1 cellular context compared by ENCODE assay signal in the genomic region with DNA sequence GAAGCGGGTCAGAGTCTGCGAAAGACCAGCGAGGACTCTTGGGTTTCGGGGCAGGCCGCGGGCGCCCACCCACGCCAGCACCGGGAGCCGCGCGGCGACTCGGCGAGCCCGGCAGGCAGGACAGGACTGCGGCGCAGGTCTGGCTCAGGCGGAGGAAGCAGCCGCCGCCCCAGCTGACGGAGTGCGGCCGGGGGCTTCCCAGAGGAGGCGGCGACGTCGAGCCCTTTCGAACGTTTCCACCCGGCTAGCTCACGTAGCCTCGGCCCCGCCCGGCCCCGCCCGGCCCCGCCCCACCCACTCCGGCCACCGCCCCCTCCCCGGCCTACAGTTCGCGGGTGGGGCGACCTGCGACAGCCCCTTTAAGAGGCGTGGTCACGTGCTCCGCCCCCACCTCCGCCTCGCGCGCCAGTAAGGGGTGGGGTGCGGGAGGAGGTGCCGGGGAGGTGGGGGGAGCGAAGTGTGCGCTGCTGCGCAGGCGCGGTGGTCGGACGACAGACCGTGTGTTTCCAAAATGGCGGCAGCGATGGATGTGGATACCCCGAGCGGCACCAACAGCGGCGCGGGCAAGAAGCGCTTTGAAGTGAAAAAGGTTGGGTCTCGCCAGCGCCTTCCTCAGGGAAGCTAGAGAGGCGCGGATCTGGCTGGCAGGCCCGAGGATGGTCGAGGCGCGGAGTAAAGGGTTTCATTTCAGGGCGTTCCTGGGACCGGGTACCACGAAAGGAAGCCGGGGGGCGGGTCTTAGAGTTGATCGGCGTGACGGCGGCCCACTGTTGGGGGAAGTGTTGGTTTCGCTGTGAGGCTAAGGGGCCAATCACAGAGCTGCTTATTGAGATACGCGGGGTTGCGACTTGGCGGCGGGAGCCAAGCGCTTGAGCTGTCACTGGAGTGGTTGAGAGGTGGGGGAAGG.
TF ChIP-seq lines count a peak whose summit lies in the region.

A gene (plus strand): TSS at position 491 of the 907 bp plus-strand sequence. CDS start 21 bp downstream, at position 512.

TF ChIP-seq in K562, 482 proteins besides CTCF, POLR2A, EP300 and RAD21 (continued from another document and continues in another):
- TF ChIP-seq, protein P1, sequence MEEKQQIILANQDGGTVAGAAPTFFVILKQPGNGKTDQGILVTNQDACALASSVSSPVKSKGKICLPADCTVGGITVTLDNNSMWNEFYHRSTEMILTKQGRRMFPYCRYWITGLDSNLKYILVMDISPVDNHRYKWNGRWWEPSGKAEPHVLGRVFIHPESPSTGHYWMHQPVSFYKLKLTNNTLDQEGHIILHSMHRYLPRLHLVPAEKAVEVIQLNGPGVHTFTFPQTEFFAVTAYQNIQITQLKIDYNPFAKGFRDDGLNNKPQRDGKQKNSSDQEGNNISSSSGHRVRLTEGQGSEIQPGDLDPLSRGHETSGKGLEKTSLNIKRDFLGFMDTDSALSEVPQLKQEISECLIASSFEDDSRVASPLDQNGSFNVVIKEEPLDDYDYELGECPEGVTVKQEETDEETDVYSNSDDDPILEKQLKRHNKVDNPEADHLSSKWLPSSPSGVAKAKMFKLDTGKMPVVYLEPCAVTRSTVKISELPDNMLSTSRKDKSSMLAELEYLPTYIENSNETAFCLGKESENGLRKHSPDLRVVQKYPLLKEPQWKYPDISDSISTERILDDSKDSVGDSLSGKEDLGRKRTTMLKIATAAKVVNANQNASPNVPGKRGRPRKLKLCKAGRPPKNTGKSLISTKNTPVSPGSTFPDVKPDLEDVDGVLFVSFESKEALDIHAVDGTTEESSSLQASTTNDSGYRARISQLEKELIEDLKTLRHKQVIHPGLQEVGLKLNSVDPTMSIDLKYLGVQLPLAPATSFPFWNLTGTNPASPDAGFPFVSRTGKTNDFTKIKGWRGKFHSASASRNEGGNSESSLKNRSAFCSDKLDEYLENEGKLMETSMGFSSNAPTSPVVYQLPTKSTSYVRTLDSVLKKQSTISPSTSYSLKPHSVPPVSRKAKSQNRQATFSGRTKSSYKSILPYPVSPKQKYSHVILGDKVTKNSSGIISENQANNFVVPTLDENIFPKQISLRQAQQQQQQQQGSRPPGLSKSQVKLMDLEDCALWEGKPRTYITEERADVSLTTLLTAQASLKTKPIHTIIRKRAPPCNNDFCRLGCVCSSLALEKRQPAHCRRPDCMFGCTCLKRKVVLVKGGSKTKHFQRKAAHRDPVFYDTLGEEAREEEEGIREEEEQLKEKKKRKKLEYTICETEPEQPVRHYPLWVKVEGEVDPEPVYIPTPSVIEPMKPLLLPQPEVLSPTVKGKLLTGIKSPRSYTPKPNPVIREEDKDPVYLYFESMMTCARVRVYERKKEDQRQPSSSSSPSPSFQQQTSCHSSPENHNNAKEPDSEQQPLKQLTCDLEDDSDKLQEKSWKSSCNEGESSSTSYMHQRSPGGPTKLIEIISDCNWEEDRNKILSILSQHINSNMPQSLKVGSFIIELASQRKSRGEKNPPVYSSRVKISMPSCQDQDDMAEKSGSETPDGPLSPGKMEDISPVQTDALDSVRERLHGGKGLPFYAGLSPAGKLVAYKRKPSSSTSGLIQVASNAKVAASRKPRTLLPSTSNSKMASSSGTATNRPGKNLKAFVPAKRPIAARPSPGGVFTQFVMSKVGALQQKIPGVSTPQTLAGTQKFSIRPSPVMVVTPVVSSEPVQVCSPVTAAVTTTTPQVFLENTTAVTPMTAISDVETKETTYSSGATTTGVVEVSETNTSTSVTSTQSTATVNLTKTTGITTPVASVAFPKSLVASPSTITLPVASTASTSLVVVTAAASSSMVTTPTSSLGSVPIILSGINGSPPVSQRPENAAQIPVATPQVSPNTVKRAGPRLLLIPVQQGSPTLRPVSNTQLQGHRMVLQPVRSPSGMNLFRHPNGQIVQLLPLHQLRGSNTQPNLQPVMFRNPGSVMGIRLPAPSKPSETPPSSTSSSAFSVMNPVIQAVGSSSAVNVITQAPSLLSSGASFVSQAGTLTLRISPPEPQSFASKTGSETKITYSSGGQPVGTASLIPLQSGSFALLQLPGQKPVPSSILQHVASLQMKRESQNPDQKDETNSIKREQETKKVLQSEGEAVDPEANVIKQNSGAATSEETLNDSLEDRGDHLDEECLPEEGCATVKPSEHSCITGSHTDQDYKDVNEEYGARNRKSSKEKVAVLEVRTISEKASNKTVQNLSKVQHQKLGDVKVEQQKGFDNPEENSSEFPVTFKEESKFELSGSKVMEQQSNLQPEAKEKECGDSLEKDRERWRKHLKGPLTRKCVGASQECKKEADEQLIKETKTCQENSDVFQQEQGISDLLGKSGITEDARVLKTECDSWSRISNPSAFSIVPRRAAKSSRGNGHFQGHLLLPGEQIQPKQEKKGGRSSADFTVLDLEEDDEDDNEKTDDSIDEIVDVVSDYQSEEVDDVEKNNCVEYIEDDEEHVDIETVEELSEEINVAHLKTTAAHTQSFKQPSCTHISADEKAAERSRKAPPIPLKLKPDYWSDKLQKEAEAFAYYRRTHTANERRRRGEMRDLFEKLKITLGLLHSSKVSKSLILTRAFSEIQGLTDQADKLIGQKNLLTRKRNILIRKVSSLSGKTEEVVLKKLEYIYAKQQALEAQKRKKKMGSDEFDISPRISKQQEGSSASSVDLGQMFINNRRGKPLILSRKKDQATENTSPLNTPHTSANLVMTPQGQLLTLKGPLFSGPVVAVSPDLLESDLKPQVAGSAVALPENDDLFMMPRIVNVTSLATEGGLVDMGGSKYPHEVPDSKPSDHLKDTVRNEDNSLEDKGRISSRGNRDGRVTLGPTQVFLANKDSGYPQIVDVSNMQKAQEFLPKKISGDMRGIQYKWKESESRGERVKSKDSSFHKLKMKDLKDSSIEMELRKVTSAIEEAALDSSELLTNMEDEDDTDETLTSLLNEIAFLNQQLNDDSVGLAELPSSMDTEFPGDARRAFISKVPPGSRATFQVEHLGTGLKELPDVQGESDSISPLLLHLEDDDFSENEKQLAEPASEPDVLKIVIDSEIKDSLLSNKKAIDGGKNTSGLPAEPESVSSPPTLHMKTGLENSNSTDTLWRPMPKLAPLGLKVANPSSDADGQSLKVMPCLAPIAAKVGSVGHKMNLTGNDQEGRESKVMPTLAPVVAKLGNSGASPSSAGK (IDR thresholded peaks at IDR 0.05): no peak
- TF ChIP-seq BMI1 (IDR thresholded peaks at IDR 0.05; ENCODE audit: low read length) (no peak), MTF1 (CRISPR knock-in tag; IDR thresholded peaks at IDR 0.05; ENCODE audit: borderline replicate concordance) (no peak), TEAD2 (tag; IDR thresholded peaks at IDR 0.05) (no peak), XRCC3 (IDR thresholded peaks at IDR 0.05) (no peak), ATF1 (CRISPR knock-in tag; IDR thresholded peaks at IDR 0.05) (no peak), ATF1 (tag; IDR thresholded peaks at IDR 0.05) (peak; percentile 81), CTBP1 (IDR thresholded peaks at IDR 0.05; ENCODE audit: borderline replicate concordance) (no peak), NFYB (IDR thresholded peaks at IDR 0.05; ENCODE audit: extremely low read depth, insufficient read length) (peak; percentile 79)
- TF ChIP-seq, protein P2, sequence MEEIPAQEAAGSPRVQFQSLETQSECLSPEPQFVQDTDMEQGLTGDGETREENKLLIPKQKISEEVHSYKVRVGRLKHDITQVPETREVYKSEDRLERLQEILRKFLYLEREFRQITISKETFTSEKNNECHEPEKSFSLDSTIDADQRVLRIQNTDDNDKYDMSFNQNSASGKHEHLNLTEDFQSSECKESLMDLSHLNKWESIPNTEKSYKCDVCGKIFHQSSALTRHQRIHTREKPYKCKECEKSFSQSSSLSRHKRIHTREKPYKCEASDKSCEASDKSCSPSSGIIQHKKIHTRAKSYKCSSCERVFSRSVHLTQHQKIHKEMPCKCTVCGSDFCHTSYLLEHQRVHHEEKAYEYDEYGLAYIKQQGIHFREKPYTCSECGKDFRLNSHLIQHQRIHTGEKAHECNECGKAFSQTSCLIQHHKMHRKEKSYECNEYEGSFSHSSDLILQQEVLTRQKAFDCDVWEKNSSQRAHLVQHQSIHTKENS (CRISPR knock-in tag; IDR thresholded peaks at IDR 0.05): no peak
- TF ChIP-seq, protein P3, sequence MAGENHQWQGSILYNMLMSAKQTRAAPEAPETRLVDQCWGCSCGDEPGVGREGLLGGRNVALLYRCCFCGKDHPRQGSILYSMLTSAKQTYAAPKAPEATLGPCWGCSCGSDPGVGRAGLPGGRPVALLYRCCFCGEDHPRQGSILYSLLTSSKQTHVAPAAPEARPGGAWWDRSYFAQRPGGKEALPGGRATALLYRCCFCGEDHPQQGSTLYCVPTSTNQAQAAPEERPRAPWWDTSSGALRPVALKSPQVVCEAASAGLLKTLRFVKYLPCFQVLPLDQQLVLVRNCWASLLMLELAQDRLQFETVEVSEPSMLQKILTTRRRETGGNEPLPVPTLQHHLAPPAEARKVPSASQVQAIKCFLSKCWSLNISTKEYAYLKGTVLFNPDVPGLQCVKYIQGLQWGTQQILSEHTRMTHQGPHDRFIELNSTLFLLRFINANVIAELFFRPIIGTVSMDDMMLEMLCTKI (IDR thresholded peaks at IDR 0.05; ENCODE audit: partially characterized antibody): no peak
- TF ChIP-seq, protein P4, sequence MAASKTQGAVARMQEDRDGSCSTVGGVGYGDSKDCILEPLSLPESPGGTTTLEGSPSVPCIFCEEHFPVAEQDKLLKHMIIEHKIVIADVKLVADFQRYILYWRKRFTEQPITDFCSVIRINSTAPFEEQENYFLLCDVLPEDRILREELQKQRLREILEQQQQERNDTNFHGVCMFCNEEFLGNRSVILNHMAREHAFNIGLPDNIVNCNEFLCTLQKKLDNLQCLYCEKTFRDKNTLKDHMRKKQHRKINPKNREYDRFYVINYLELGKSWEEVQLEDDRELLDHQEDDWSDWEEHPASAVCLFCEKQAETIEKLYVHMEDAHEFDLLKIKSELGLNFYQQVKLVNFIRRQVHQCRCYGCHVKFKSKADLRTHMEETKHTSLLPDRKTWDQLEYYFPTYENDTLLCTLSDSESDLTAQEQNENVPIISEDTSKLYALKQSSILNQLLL (CRISPR knock-in tag; IDR thresholded peaks at IDR 0.05; ENCODE audit: borderline replicate concordance): no peak
- TF ChIP-seq, protein P5, sequence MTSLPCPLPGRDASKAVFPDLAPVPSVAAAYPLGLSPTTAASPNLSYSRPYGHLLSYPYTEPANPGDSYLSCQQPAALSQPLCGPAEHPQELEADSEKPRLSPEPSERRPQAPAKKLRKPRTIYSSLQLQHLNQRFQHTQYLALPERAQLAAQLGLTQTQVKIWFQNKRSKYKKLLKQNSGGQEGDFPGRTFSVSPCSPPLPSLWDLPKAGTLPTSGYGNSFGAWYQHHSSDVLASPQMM (CRISPR knock-in tag; IDR thresholded peaks at IDR 0.05): no peak
- TF ChIP-seq, protein P6, sequence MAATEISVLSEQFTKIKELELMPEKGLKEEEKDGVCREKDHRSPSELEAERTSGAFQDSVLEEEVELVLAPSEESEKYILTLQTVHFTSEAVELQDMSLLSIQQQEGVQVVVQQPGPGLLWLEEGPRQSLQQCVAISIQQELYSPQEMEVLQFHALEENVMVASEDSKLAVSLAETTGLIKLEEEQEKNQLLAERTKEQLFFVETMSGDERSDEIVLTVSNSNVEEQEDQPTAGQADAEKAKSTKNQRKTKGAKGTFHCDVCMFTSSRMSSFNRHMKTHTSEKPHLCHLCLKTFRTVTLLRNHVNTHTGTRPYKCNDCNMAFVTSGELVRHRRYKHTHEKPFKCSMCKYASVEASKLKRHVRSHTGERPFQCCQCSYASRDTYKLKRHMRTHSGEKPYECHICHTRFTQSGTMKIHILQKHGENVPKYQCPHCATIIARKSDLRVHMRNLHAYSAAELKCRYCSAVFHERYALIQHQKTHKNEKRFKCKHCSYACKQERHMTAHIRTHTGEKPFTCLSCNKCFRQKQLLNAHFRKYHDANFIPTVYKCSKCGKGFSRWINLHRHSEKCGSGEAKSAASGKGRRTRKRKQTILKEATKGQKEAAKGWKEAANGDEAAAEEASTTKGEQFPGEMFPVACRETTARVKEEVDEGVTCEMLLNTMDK (IDR thresholded peaks at IDR 0.05; ENCODE audit: borderline replicate concordance, insufficient read depth, low read depth, low read length, poor library complexity, severe bottlenecking): no peak
- TF ChIP-seq, protein P7, sequence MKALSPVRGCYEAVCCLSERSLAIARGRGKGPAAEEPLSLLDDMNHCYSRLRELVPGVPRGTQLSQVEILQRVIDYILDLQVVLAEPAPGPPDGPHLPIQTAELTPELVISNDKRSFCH (CRISPR knock-in tag; IDR thresholded peaks at IDR 0.05): no peak
- TF ChIP-seq, protein P7 (tag; IDR thresholded peaks at IDR 0.05): no peak
- TF ChIP-seq, protein P8, sequence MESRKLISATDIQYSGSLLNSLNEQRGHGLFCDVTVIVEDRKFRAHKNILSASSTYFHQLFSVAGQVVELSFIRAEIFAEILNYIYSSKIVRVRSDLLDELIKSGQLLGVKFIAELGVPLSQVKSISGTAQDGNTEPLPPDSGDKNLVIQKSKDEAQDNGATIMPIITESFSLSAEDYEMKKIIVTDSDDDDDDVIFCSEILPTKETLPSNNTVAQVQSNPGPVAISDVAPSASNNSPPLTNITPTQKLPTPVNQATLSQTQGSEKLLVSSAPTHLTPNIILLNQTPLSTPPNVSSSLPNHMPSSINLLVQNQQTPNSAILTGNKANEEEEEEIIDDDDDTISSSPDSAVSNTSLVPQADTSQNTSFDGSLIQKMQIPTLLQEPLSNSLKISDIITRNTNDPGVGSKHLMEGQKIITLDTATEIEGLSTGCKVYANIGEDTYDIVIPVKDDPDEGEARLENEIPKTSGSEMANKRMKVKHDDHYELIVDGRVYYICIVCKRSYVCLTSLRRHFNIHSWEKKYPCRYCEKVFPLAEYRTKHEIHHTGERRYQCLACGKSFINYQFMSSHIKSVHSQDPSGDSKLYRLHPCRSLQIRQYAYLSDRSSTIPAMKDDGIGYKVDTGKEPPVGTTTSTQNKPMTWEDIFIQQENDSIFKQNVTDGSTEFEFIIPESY (CRISPR knock-in tag; IDR thresholded peaks at IDR 0.05): no peak
